In genomic region chr11:13193613-13194012, GRCh38 we compare ENCODE assay signal across 8 cellular contexts.
"Had no signal": no experiment of that assay in that cellular context is flagged by ENCODE, and none has a peak within 500 bp of the region (broad histone marks: within the 10 kb centered on the region; RNA-seq: fewer than 3 reads in every experiment).

No MANE protein-coding gene starts in this region.

- ATAC-seq: K562 had no signal

- H3K27ac Mint-ChIP-seq: H9, HFFc6 had no signal

- DNase-seq: GM23248, H9, HCEC 1CT, HFFc6, IMR-90, KG1 had no signal

- H3K4me3 Mint-ChIP-seq: H9, HFFc6 had no signal

- H3K9ac ChIP-seq: GM23248 had no signal

- H3K4me3 ChIP-seq: GM23248, K562 had no signal

- H3K27ac ChIP-seq: GM23248, HL-60 had no signal

- H3K4me1 Mint-ChIP-seq: H9 had no signal

- H2AFZ ChIP-seq: GM23248 had no signal
